ENCODE assay signal across 15 cellular contexts in genomic region chr6:42618686-42619085, GRCh38. TPM values are rescaled to one million over a fixed set of nuclear protein-coding genes. Genes with fewer than 3 reads are reported as not detected.
DNase-seq lines count a peak whose midpoint lies in the region; ATAC-seq lines count a peak whose summit lies in the region.
"Had no signal": no experiment of that assay in that cellular context is flagged by ENCODE, and none has a peak within 500 bp of the region (broad histone marks: within the 10 kb centered on the region; RNA-seq: fewer than 3 reads in every experiment).

No MANE protein-coding gene starts in this region.

- peak overlapping the region; percentile 10 for H3K4me2 ChIP-seq in GM23248 (ENCODE audit: unreplicated experiment)

- in situ Hi-C loops in GM23248 (cut with MboI) = no loop called here

- H3K36me3 ChIP-seq in GM23248 (ENCODE audit: low read depth) = peaks cover 18% of the 10 kb centered on the region
- H3K36me3 ChIP-seq in iPS-20b (ENCODE audit: insufficient read depth, low read depth, low read length) = peaks cover 32% of the 10 kb centered on the region

- H4K20me1 ChIP-seq in GM23248 (ENCODE audit: insufficient read depth) = no peaks in the 10 kb centered on the region

- no peak for ATAC-seq in GM19455 (IDR thresholded peaks at IDR 0.05; ENCODE audit: unreplicated experiment)
- ATAC-seq: K562; naive thymus-derived CD8-positive, alpha-beta T cell had no signal

- H3K4me1 ChIP-seq in GM23248 (ENCODE audit: insufficient read depth) (peaks cover 15% of the 10 kb centered on the region; the same call in 1 of the 2 replicates), iPS-20b (ENCODE audit: insufficient read depth, low read length) (peaks cover 15% of the 10 kb centered on the region; the same call in 1 of the 2 replicates)
- H3K4me1 ChIP-seq: sigmoid colon had no signal

- H2AFZ ChIP-seq in GM23248 = no peak overlapping the region

- 9 to 13% methylated on average over 5 of the region's 5 CpGs for WGBS in GM23248 (ENCODE audit: low coverage in 1 of 2, low lambda C conversion rate in 2 of 2, missing lambda C conversion rate in 2 of 2), 2 experiments

- H3K9me2 ChIP-seq in GM23248 (ENCODE audit: insufficient read depth) = no peaks in the 10 kb centered on the region

- H3K27ac ChIP-seq in GM23248 (peak overlapping the region; percentile 61), iPS-20b (ENCODE audit: low read length) (no peak overlapping the region)
- H3K27ac ChIP-seq: sigmoid colon had no signal

- H3K27me3 ChIP-seq in GM23248 (replicated peaks; ENCODE audit: insufficient read depth) (no peaks in the 10 kb centered on the region), iPS-20b (ENCODE audit: insufficient read depth, low read length) (no peaks in the 10 kb centered on the region)
- H3K27me3 ChIP-seq: sigmoid colon had no signal

- DNase-seq in AG08396 (ENCODE audit: low spot score) (peak; percentile 10), GM23248 (peak; percentile 89), astrocyte of the hippocampus (ENCODE audit: low read depth, low spot score) (peak; percentile 3), HUDEP-2 (lab: John Stamatoyannopoulos, UW; ENCODE audit: unreplicated experiment in 76 of 76) (no peak), ecto neural progenitor cell (ENCODE audit: low spot score) (no peak)
- no peak for DNase-seq in stimulated activated naive CD4-positive, alpha-beta T cell treated with Interleukin-2 at 50 U/mL for 16 hours (lab: John Stamatoyannopoulos, UW)
- DNase-seq: activated naive CD8-positive, alpha-beta T cell treated with anti-CD3 and anti-CD28 coated beads, Interleukin-2, amount 10 ng/mL, durations not matched to agents 7 days and 5 days; cortex of kidney; naive thymus-derived CD8-positive, alpha-beta T cell; NCI-H1417 treated with DMSO at 0.1 percent for 48 hours; NCI-H510A; sigmoid colon had no signal

- no peak overlapping the region for H3K9ac ChIP-seq in GM23248
- no peak overlapping the region for H3K9ac ChIP-seq in iPS-20b (ENCODE audit: low read depth, low read length)

- H3K79me2 ChIP-seq in GM23248 (ENCODE audit: insufficient read depth) = peaks cover 7% of the 10 kb centered on the region; the same call in 1 of the 2 replicates

- H3K9me3 ChIP-seq in GM23248 (ENCODE audit: low read depth) = no peaks in the 10 kb centered on the region
- H3K9me3 ChIP-seq in iPS-20b (ENCODE audit: insufficient read depth, low read depth, low read length) = no peaks in the 10 kb centered on the region
- H3K9me3 ChIP-seq: sigmoid colon had no signal

- H3F3A ChIP-seq in GM23248 (ENCODE audit: insufficient read depth) = peaks cover 30% of the 10 kb centered on the region

- no peak overlapping the region for H3K4me3 ChIP-seq in GM23248
- peak overlapping the region; percentile 17; the same call in 1 of the 2 replicates for H3K4me3 ChIP-seq in iPS-20b (ENCODE audit: low read length)
- H3K4me3 ChIP-seq: K562, sigmoid colon had no signal

RNA-seq across cellular contexts. Expression of gene UBR2, which starts 54.9 kb away (rescaled TPM):
- total RNA-seq in GM23248 (2014; rRNA removed; shearing (Covaris generic)) = 23.3 and 24.8 TPM in 2 replicates
- 8.0 and 8.5 TPM in 2 replicates for polyA plus RNA-seq in GM23248 (2016; fragmentation: Nextera tagmentation; extraction: Ambion mirVana)

Comparison
In these comparisons a context has a peak if more than half of its experiments do, and no peak if none do; other contexts are left out.
1. DNase-seq: peak in AG08396 (single experiment), GM23248 (single experiment) and astrocyte of the hippocampus (single experiment); none in HUDEP-2 (0 of 76), stimulated activated naive CD4-positive, alpha-beta T cell treated with Interleukin-2 at 50 U/mL for 16 hours (single experiment) and ecto neural progenitor cell (single experiment).